In the genomic region with DNA sequence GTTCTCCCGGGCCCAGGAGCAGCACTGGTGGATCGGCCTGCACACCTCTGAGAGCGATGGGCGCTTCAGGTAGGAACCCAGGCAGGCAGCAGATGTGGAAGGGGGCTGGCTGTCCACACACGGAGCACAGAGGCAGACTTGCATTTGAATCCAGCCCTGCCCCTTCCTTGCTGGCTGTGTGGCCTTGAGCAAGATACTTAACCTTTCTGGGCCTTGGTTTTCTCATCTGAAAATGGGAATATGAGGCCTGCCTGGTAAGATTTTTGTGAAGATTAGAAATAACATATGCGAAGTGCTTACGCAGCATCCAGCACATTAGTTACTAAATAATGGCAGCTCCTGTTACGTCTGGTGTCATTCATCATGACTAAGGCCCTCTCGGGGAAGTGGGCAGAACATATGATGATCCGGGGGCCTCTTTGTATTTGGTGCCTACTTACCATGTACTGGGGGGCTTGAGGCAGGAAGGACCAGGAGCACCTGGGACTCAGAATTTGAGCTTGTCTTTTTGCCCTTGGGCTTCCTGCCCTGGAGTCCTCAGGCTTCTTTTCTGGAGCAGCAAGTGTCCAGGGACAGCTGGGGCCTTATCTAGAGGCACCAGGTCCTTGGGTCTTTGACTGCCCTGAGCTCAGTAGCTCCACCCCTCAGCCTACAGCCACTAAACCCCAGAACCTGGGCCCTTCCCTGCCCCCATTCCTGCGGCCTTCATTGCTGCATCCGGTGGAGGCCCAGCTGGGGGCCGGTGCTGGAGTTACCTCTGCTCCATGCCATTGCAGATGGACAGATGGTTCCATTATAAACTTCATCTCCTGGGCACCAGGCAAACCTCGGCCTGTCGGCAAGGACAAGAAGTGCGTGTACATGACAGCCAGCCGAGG, we compare ENCODE assay signal across 1 cellular context.
TF ChIP-seq lines count a peak whose summit lies in the region.

No MANE protein-coding gene starts in this region.

TF ChIP-seq in K562, 482 proteins besides CTCF, POLR2A, EP300 and RAD21 (continued from another document):
- TF ChIP-seq TAF9B (IDR thresholded peaks at IDR 0.05; ENCODE audit: partially characterized antibody) (peak; percentile 79), EP400 (IDR thresholded peaks at IDR 0.05) (peak; percentile 55; the same call in 1 of the 2 replicates), E2F8 (IDR thresholded peaks at IDR 0.05; ENCODE audit: low read depth, partially characterized antibody) (peak; percentile 38), SMARCC2 (IDR thresholded peaks at IDR 0.05; ENCODE audit: low read depth) (peak; percentile 68), MAZ (CRISPR knock-in tag; conservative IDR thresholded peaks at IDR 0.05 in 1 of 2, IDR thresholded peaks at IDR 0.05 in 1 of 2) (peak; percentile 60 to 96), SRF (CRISPR knock-in tag; IDR thresholded peaks at IDR 0.05) (peak in 1 of 2 experiments; percentile 53; a peak in 1 of 4 replicates), ATF3 (IDR thresholded peaks at IDR 0.05) (0 out of 2 replicates have a peak, but pooled peaks have one; percentile 27), ATF3 (CRISPR knock-in tag; conservative IDR thresholded peaks at IDR 0.05) (no peak), TBP (optimal IDR thresholded peaks at IDR 0.05; ENCODE audit: low read depth, low read length) (peak; percentile 72), MTA2 (IDR thresholded peaks at IDR 0.05; ENCODE audit: low read depth) (peak; percentile 88), SFPQ (IDR thresholded peaks at IDR 0.05; ENCODE audit: low read depth, low read length) (no peak)
- TF ChIP-seq, protein P1, sequence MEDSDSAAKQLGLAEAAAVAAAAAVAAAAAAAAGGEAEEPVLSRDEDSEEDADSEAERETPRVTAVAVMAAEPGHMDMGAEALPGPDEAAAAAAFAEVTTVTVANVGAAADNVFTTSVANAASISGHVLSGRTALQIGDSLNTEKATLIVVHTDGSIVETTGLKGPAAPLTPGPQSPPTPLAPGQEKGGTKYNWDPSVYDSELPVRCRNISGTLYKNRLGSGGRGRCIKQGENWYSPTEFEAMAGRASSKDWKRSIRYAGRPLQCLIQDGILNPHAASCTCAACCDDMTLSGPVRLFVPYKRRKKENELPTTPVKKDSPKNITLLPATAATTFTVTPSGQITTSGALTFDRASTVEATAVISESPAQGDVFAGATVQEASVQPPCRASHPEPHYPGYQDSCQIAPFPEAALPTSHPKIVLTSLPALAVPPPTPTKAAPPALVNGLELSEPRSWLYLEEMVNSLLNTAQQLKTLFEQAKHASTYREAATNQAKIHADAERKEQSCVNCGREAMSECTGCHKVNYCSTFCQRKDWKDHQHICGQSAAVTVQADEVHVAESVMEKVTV (CRISPR knock-in tag; IDR thresholded peaks at IDR 0.05): no peak
- TF ChIP-seq, protein P2, sequence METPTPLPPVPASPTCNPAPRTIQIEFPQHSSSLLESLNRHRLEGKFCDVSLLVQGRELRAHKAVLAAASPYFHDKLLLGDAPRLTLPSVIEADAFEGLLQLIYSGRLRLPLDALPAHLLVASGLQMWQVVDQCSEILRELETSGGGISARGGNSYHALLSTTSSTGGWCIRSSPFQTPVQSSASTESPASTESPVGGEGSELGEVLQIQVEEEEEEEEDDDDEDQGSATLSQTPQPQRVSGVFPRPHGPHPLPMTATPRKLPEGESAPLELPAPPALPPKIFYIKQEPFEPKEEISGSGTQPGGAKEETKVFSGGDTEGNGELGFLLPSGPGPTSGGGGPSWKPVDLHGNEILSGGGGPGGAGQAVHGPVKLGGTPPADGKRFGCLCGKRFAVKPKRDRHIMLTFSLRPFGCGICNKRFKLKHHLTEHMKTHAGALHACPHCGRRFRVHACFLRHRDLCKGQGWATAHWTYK (CRISPR knock-in tag; IDR thresholded peaks at IDR 0.05): 0 out of 2 replicates have a peak, but pooled peaks have one; percentile 40
